8 cellular contexts compared by ENCODE assay signal in genomic region chr6:106510090-106510970, GRCh38.
DNase-seq lines count a peak whose midpoint lies in the region; ATAC-seq and TF ChIP-seq lines count a peak whose summit lies in the region.

No MANE protein-coding gene starts in this region.

- no peak for TF ChIP-seq CTCF in CD4-positive, alpha-beta T cell (IDR thresholded peaks at IDR 0.05)
- TF ChIP-seq CTCF in brain microvascular endothelial cell (IDR thresholded peaks at IDR 0.05; ENCODE audit: low read depth, low read length, missing control alignments), result peak; percentile 45
- TF ChIP-seq CTCF in kidney epithelial cell (IDR thresholded peaks at IDR 0.05; ENCODE audit: insufficient read depth, low read length, poor library complexity, severe bottlenecking), result no peak

- DNase-seq in CD4-positive, alpha-beta T cell, result peak; percentile 47 to 72 (median 59)
- DNase-seq in LHCN-M2 (ENCODE audit: low read depth) (peak; percentile 62), T-helper 9 cell (peak; percentile 62), brain microvascular endothelial cell (no peak), kidney epithelial cell (ENCODE audit: low read depth) (no peak), inferior parietal cortex (ENCODE audit: extremely low spot score) (no peak)
- peak; percentile 69 for DNase-seq in stimulated activated CD4-positive, alpha-beta T cell treated with anti-CD3 and anti-CD28 coated beads, Interleukin-4, amount 100 ng/mL, for 24 hours

- intact Hi-C loops in CD4-positive, alpha-beta T cell (cut with DNase I, micrococcal nuclease), result loop anchor here (2.0 to 10.0 kb wide), 7 partner anchors 14 to 1656 kb away; partner anchors contain the start of genes HACE1 (in 1 of the 2), QRSL1 (in 1 of the 2) and RTN4IP1 (in 1 of the 2)

- CTCF ChIA-PET in CD4-positive, alpha-beta T cell (lab: Charles Lee), result interaction anchor here (1.7 to 6.5 kb wide), 6 partner anchors 13 to 56 kb away, joined by 5 to 89 read pairs (median 26); no protein-coding TSS in a partner anchor

- H3K36me3 ChIP-seq in brain microvascular endothelial cell (replicated peaks) (no peaks in the 10 kb centered on the region), kidney epithelial cell (ENCODE audit: control insufficient read depth, insufficient read depth, low read length) (no peaks in the 10 kb centered on the region)

- H3K27me3 Mint-ChIP-seq in CD4-positive, alpha-beta T cell, result peaks cover 12% of the 10 kb centered on the region

- ATAC-seq in CD4-positive, alpha-beta T cell (ENCODE audit: poor library complexity), result peak; percentile 55
- peak; percentile 42 for ATAC-seq in GM21515 (IDR thresholded peaks at IDR 0.05; ENCODE audit: unreplicated experiment)

- peaks cover 44% of the 10 kb centered on the region for H3K4me1 Mint-ChIP-seq in CD4-positive, alpha-beta T cell (ENCODE audit: low read depth)

- H3K4me3 ChIP-seq in brain microvascular endothelial cell (ENCODE audit: low read depth, low read length), result peak overlapping the region; percentile 63
- peak overlapping the region; percentile 41 for H3K4me3 ChIP-seq in kidney epithelial cell (ENCODE audit: low read depth, low read length)

- in situ Hi-C loops in brain microvascular endothelial cell (cut with HindIII; ENCODE audit: low pct_ligation_motif_present, low sequenced_read_pairs), result no loop called here

- POLR2A ChIA-PET in CD4-positive, alpha-beta T cell (lab: Charles Lee), result interaction anchor here (1.1 to 6.8 kb wide), 4 partner anchors 13 to 1385 kb away, joined by 3 to 248 read pairs (median 15); no protein-coding TSS in a partner anchor

- no peaks in the 10 kb centered on the region for H3K9me3 Mint-ChIP-seq in CD4-positive, alpha-beta T cell

- H3K36me3 Mint-ChIP-seq in CD4-positive, alpha-beta T cell (ENCODE audit: low read depth), result peaks cover 22% of the 10 kb centered on the region

- H3K9me3 ChIP-seq in CD4-positive, alpha-beta T cell (ENCODE audit: control insufficient read depth, low read length), result no peaks in the 10 kb centered on the region

- H3K27me3 ChIP-seq in CD4-positive, alpha-beta T cell (ENCODE audit: control insufficient read depth, insufficient read depth, low read length), result no peaks in the 10 kb centered on the region
- H3K27me3 ChIP-seq in brain microvascular endothelial cell (replicated peaks) (peaks cover 17% of the 10 kb centered on the region), kidney epithelial cell (ENCODE audit: control insufficient read depth, insufficient read depth, low read length) (no peaks in the 10 kb centered on the region)

- peak overlapping the region; percentile 96 for H3K4me3 Mint-ChIP-seq in CD4-positive, alpha-beta T cell

- H3K27ac Mint-ChIP-seq in CD4-positive, alpha-beta T cell, result peak overlapping the region; percentile 97

- no peak overlapping the region for H3K27ac ChIP-seq in CD4-positive, alpha-beta T cell (ENCODE audit: low read depth, low read length)
- H3K27ac ChIP-seq in brain microvascular endothelial cell, result no peak overlapping the region

Comparison
In these comparisons a context has a peak if more than half of its experiments do, and no peak if none do; other contexts are left out.
1. DNase-seq: peak in CD4-positive, alpha-beta T cell (10 of 10), LHCN-M2 (single experiment), T-helper 9 cell (single experiment) and stimulated activated CD4-positive, alpha-beta T cell treated with anti-CD3 and anti-CD28 coated beads, Interleukin-4, amount 100 ng/mL, for 24 hours (single experiment); none in brain microvascular endothelial cell (single experiment), kidney epithelial cell (single experiment) and inferior parietal cortex (single experiment).